ENCODE assay signal across 19 cellular contexts in genomic region chr5:105868038-105868775, GRCh38.
DNase-seq lines count a peak whose midpoint lies in the region; ATAC-seq and TF ChIP-seq lines count a peak whose summit lies in the region.
"Had no signal": no experiment of that assay in that cellular context is flagged by ENCODE, and none has a peak within 500 bp of the region (broad histone marks: within the 10 kb centered on the region; RNA-seq: fewer than 3 reads in every experiment).

No MANE protein-coding gene starts in this region.

- H3K36me3 ChIP-seq in breast epithelium (no peaks in the 10 kb centered on the region), RWPE2 (ENCODE audit: low read depth) (no peaks in the 10 kb centered on the region), MG63 (no peaks in the 10 kb centered on the region)

- no peak overlapping the region for H3K27ac Mint-ChIP-seq in MCF 10A (ENCODE audit: low read depth, unreplicated experiment)
- H3K27ac Mint-ChIP-seq in stimulated activated naive CD8-positive, alpha-beta T cell treated with anti-CD3 and anti-CD28 coated beads, Interleukin-15, amount 100 ng/mL, for 72 hours: no peak overlapping the region
- H3K27ac Mint-ChIP-seq: activated T-cell treated with anti-CD3 and anti-CD28 coated beads, Interleukin-2, amount 50 U/mL, for 24 hours; CD4-positive, alpha-beta T cell; dendritic cell treated with granulocyte-macrophage colony-stimulating factor and Interleukin-4, amounts not matched to agents 40 ng/mL and 50 ng/mL, for 4 days; stimulated activated naive CD8-positive, alpha-beta T cell treated with anti-CD3 and anti-CD28 coated beads, Interleukin-15, Interleukin-2, amounts not matched to agents 100 ng/mL and 50 ng/mL, for 24 hours; type B pancreatic cell had no signal

- peak; percentile 64 for DNase-seq in MCF 10A (ENCODE audit: unreplicated experiment)
- DNase-seq in breast epithelium (ENCODE audit: low spot score in 2 of 2): no peak
- DNase-seq in RWPE2 (ENCODE audit: low spot score): no peak
- peak; percentile 35 for DNase-seq in fibroblast of gingiva (ENCODE audit: low read depth)
- no peak for DNase-seq in stimulated activated naive CD8-positive, alpha-beta T cell treated with anti-CD3 and anti-CD28 coated beads, Interleukin-15, amount 100 ng/mL, for 72 hours
- DNase-seq in MG63: no peak
- no peak for DNase-seq in hippocampal formation (lab: John Stamatoyannopoulos, UW)
- DNase-seq: activated CD4-positive, alpha-beta T cell treated with anti-CD3 and anti-CD28 coated beads, Interleukin-2, amount 50 U/mL, for 48 hours; activated naive CD4-positive, alpha-beta T cell treated with anti-CD3 and anti-CD28 coated beads, Interleukin-2, amount 50 U/mL, for 16 hours; activated T-cell treated with anti-CD3 and anti-CD28 coated beads, Interleukin-2, amount 50 U/mL, for 24 hours; CD4-positive, alpha-beta T cell; nucleus accumbens; T-helper 1 cell had no signal

- H3K4me1 ChIP-seq in breast epithelium (no peaks in the 10 kb centered on the region), RWPE2 (ENCODE audit: insufficient read depth, poor library complexity, severe bottlenecking) (no peaks in the 10 kb centered on the region)

- no peak overlapping the region for H3K4me3 Mint-ChIP-seq in MCF 10A (ENCODE audit: unreplicated experiment)
- H3K4me3 Mint-ChIP-seq in stimulated activated naive CD8-positive, alpha-beta T cell treated with anti-CD3 and anti-CD28 coated beads, Interleukin-15, amount 100 ng/mL, for 72 hours: no peak overlapping the region
- H3K4me3 Mint-ChIP-seq: activated T-cell treated with anti-CD3 and anti-CD28 coated beads, Interleukin-2, amount 50 U/mL, for 24 hours; CD4-positive, alpha-beta T cell; dendritic cell treated with granulocyte-macrophage colony-stimulating factor and Interleukin-4, amounts not matched to agents 40 ng/mL and 50 ng/mL, for 4 days; stimulated activated naive CD8-positive, alpha-beta T cell treated with anti-CD3 and anti-CD28 coated beads, Interleukin-15, Interleukin-2, amounts not matched to agents 100 ng/mL and 50 ng/mL, for 24 hours; type B pancreatic cell had no signal

- H3K9me3 Mint-ChIP-seq in MCF 10A (ENCODE audit: unreplicated experiment): no peaks in the 10 kb centered on the region
- H3K9me3 Mint-ChIP-seq in stimulated activated naive CD8-positive, alpha-beta T cell treated with anti-CD3 and anti-CD28 coated beads, Interleukin-15, amount 100 ng/mL, for 72 hours: peaks cover 5 to 19% of the 10 kb centered on the region in 2 donors

- H3K27ac ChIP-seq in breast epithelium: no peak overlapping the region
- H3K27ac ChIP-seq in RWPE2 (ENCODE audit: poor library complexity, severe bottlenecking): no peak overlapping the region
- H3K27ac ChIP-seq: RWPE1 had no signal

- no peak for TF ChIP-seq POLR2A in breast epithelium (IDR thresholded peaks at IDR 0.05)

- intact Hi-C loops in MCF 10A (cut with micrococcal nuclease): no loop called here
- intact Hi-C loops in breast epithelium (cut with DNase I; ENCODE audit: low total_unique reads): no loop called here

- no peaks in the 10 kb centered on the region for H3K27me3 Mint-ChIP-seq in MCF 10A (ENCODE audit: insufficient read depth, unreplicated experiment)
- no peaks in the 10 kb centered on the region for H3K27me3 Mint-ChIP-seq in stimulated activated naive CD8-positive, alpha-beta T cell treated with anti-CD3 and anti-CD28 coated beads, Interleukin-15, amount 100 ng/mL, for 72 hours
- H3K27me3 Mint-ChIP-seq: activated T-cell treated with anti-CD3 and anti-CD28 coated beads, Interleukin-2, amount 50 U/mL, for 24 hours; CD4-positive, alpha-beta T cell; dendritic cell treated with granulocyte-macrophage colony-stimulating factor and Interleukin-4, amounts not matched to agents 40 ng/mL and 50 ng/mL, for 4 days; stimulated activated naive CD8-positive, alpha-beta T cell treated with anti-CD3 and anti-CD28 coated beads, Interleukin-15, Interleukin-2, amounts not matched to agents 100 ng/mL and 50 ng/mL, for 24 hours; type B pancreatic cell had no signal

- no peaks in the 10 kb centered on the region for H3K27me3 ChIP-seq in breast epithelium
- no peaks in the 10 kb centered on the region for H3K27me3 ChIP-seq in RWPE2 (ENCODE audit: insufficient read depth, poor library complexity, severe bottlenecking)
- no peaks in the 10 kb centered on the region for H3K27me3 ChIP-seq in MG63

- ATAC-seq in RWPE2 (ENCODE audit: low read depth) (peak; percentile 14; the same call in 1 of the 3 replicates), HG03159 (IDR thresholded peaks at IDR 0.05; ENCODE audit: unreplicated experiment) (no peak)
- ATAC-seq in stimulated activated naive CD8-positive, alpha-beta T cell treated with anti-CD3 and anti-CD28 coated beads, Interleukin-15, amount 100 ng/mL, for 72 hours: no peak
- ATAC-seq: sciatic nerve had no signal

- CTCF ChIA-PET in MCF 10A (lab: Yijun Ruan, JAX): interaction anchor here (0.7 kb wide), 1 partner anchor 250 kb away, joined by 3 read pairs; no protein-coding TSS in a partner anchor

- H3K9me3 ChIP-seq in breast epithelium (peaks cover 0 to 12% of the 10 kb centered on the region in 2 donors), RWPE2 (ENCODE audit: severe bottlenecking) (no peaks in the 10 kb centered on the region), MG63 (peaks cover 5% of the 10 kb centered on the region; the same call in 1 of the 2 replicates)

- BruUV-seq in MCF 10A (replicated peaks; lab: Mats Ljungman, UMichigan): no TSS peak

- H3K4me3 ChIP-seq in breast epithelium: no peak overlapping the region
- no peak overlapping the region for H3K4me3 ChIP-seq in RWPE2 (ENCODE audit: severe bottlenecking)
- H3K4me3 ChIP-seq in MG63: no peak overlapping the region

- no peaks in the 10 kb centered on the region for H3K4me1 Mint-ChIP-seq in MCF 10A (ENCODE audit: insufficient read depth, unreplicated experiment)
- H3K4me1 Mint-ChIP-seq in stimulated activated naive CD8-positive, alpha-beta T cell treated with anti-CD3 and anti-CD28 coated beads, Interleukin-15, amount 100 ng/mL, for 72 hours: no peaks in the 10 kb centered on the region

- POLR2A ChIA-PET in MCF 10A (lab: Yijun Ruan, JAX): no interaction called here

- peaks cover 5% of the 10 kb centered on the region for H3K36me3 Mint-ChIP-seq in MCF 10A (ENCODE audit: insufficient read depth, unreplicated experiment)

- no peak for TF ChIP-seq CTCF in MCF 10A (IDR thresholded peaks at IDR 0.05; ENCODE audit: unreplicated experiment)
- TF ChIP-seq CTCF in breast epithelium (IDR thresholded peaks at IDR 0.05): no peak
- no peak for TF ChIP-seq CTCF in RWPE2 (IDR thresholded peaks at IDR 0.05; ENCODE audit: poor library complexity, severe bottlenecking)

Comparison
In these comparisons a context has a peak if more than half of its experiments do, and no peak if none do; other contexts are left out.
1. DNase-seq: peak in MCF 10A (single experiment) and fibroblast of gingiva (single experiment); none in breast epithelium (0 of 2), RWPE2 (single experiment), stimulated activated naive CD8-positive, alpha-beta T cell treated with anti-CD3 and anti-CD28 coated beads, Interleukin-15, amount 100 ng/mL, for 72 hours (0 of 2), MG63 (single experiment) and hippocampal formation (0 of 2).